Comparison of ENCODE assay signal across 16 cellular contexts in genomic region chr16:12440233-12440530, GRCh38.
"Had no signal": no experiment of that assay in that cellular context is flagged by ENCODE, and none has a peak within 500 bp of the region (broad histone marks: within the 10 kb centered on the region; RNA-seq: fewer than 3 reads in every experiment).

No MANE protein-coding gene starts in this region.

- H3K4me3 ChIP-seq: esophagus muscularis mucosa, smooth muscle cell, suprapubic skin had no signal

- DNase-seq: activated CD4-positive, alpha-beta memory T cell treated with anti-CD3 and anti-CD28 coated beads, Interleukin-2, amount 10 ng/mL, durations not matched to agents 7 days and 5 days; activated CD4-positive, alpha-beta T cell treated with anti-CD3 and anti-CD28 coated beads for 36 hours; activated effector memory CD4-positive, alpha-beta T cell treated with Interleukin-2 at 50 U/mL for 16 hours; activated T-cell treated with anti-CD3 and anti-CD28 coated beads, Interleukin-2, amount 50 U/mL, for 4 hours; amniotic stem cell; central memory CD4-positive, alpha-beta T cell; cortex of kidney; effector CD4-positive, alpha-beta T cell; kidney; mesenchymal stem cell; natural killer cell; stimulated activated CD4-positive, alpha-beta T cell treated with anti-CD3 and anti-CD28 coated beads, Interleukin-4, amount 100 ng/mL, for 4 hours; T-helper 17 cell had no signal

- H3K27ac ChIP-seq: esophagus muscularis mucosa, suprapubic skin had no signal

- H3K4me1 ChIP-seq: suprapubic skin had no signal

- H3K27me3 ChIP-seq: esophagus muscularis mucosa, suprapubic skin had no signal

- H3K4me2 ChIP-seq: smooth muscle cell had no signal

- ATAC-seq: natural killer cell, T-helper 17 cell had no signal

- H3K9me3 ChIP-seq: esophagus muscularis mucosa, suprapubic skin had no signal

- H3K36me3 ChIP-seq: esophagus muscularis mucosa, suprapubic skin had no signal
